In the genomic region with DNA sequence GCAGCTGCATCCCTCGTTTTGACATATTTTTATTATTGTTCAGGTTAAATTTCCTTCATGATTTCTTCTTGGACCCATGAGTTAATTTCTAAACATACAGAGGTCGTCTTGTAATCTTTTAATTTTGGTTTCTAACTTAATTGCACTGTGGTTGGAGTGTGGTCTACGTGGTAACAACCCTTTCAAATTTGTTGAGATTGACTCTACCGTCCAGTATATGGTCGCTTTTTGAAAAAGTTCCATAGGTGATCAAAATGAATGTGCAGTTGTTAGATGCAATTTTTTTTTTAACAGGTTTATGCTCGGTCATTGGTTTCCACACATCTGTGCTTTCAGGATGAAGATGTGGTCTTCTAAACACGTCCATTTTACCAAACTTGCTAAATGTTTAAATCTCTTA, we compare ENCODE assay signal across 36 cellular contexts. TPM values are rescaled to one million over a fixed set of nuclear protein-coding genes. Genes with fewer than 3 reads are reported as not detected.
"Had no signal": no experiment of that assay in that cellular context is flagged by ENCODE, and none has a peak within 500 bp of the region (broad histone marks: within the 10 kb centered on the region; RNA-seq: fewer than 3 reads in every experiment).

No MANE protein-coding gene starts in this region.

- DNase-seq: Karpas-422, Kasumi-1, KG1, MG63, MM.1S, MV-4-11, NCI-H1048, NCI-H1092, NCI-H1092 treated with DMSO at 0.1 percent for 48 hours, NCI-H1105, NCI-H1105 treated with DMSO at 0.1 percent for 48 hours, NCI-H1417, NCI-H1417 treated with DMSO at 0.1 percent for 48 hours, NCI-H1436, NCI-H1436 treated with DMSO at 0.1 percent for 48 hours, NCI-H146, NCI-H1694, NCI-H1694 treated with DMSO at 0.1 percent for 48 hours, NCI-H187, NCI-H187 treated with DMSO at 0.1 percent for 48 hours, NCI-H1930, NCI-H2029, NCI-H2029 treated with DMSO at 0.1 percent for 48 hours, NCI-H2081, NCI-H2081 treated with DMSO at 0.1 percent for 48 hours, NCI-H2107, NCI-H2171, NCI-H2171 treated with DMSO at 0.1 percent for 48 hours, NCI-H2227 treated with DMSO at 0.1 percent for 48 hours, NCI-H226, NCI-H345, NCI-H446 treated with DMSO at 0.1 percent for 48 hours, NCI-H510A had no signal

RNA-seq across cellular contexts. Expression of a gene that starts 11.0 kb away (rescaled TPM):
- total RNA-seq: LHCN-M2, MCF 10A, NCI-H460 had no signal
